1 cellular context compared by ENCODE assay signal in the genomic region with DNA sequence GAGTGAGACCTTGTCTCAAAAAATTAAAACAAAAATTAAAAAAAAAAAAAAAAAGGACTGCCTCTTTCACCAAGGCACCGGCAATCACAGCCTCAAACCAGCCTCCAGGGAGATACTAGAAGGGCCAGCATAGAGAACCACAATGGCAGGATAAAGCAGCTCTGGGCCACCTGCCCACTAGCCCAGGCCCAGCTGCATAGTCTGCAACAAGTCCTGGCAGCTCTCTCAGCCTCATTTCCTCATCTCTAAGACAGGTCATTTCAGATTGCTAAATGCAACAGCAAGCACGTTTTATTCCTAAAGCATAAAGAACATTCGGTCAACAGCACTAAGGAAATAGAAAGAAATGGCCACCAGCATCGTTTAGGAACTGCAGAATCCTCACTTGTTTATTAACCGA.
TF ChIP-seq lines count a peak whose summit lies in the region.

No MANE protein-coding gene starts in this region.

TF ChIP-seq in H1, 55 proteins besides CTCF, POLR2A, EP300 and RAD21 (continued from another document):
- TF ChIP-seq SIN3A (conservative IDR thresholded peaks at IDR 0.05 in 1 of 2, IDR thresholded peaks at IDR 0.05 in 1 of 2; ENCODE audit: low read depth in 1 of 2, low read length in 2 of 2), result no peak
- TF ChIP-seq MAFK (IDR thresholded peaks at IDR 0.05; ENCODE audit: low read depth, low read length), result no peak
